In the genomic region with DNA sequence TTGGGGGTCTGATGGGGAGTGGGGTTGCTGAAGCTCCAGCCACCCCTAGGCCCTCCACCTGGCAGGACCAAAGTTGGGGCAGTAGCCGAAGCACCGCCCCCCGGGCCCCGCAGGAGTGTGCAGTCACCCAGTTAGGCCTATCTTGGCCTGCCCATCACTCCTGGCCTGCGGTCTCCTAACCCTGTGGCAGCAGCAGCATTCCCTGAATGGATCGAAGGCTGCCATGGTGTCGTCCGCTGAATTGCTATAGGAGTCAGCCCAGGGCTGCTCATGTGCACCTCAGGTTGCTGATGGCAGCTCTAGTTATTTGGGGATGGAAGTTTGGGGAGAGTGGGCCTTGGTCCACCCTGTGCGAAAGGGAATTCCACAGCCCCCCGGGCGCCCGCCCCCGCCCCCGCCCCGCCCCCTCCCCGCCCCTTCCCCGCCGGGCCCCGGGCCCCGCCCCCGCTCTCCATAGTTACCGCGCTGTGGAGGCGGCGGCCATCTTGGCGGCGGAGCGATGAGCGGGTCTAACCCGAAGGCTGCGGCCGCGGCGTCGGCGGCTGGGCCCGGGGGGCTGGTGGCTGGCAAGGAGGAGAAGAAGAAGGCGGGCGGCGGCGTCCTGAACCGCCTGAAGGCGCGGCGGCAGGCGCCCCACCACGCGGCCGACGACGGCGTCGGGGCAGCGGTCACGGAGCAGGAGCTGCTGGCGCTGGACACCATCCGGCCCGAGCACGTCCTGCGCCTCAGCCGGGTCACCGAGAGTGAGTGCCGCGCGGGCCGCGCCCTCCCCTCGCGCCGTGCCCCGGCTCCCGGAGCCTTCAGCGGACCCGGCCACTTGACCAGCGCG, we compare ENCODE assay signal across 8 cellular contexts. TPM values are rescaled to one million over a fixed set of nuclear protein-coding genes. Genes with fewer than 3 reads are reported as not detected.
DNase-seq lines count a peak whose midpoint lies in the region; ATAC-seq and TF ChIP-seq lines count a peak whose summit lies in the region.

Gene UNC119B, plus strand, starts transcription at position 483 of the 829 bp plus-strand sequence. Its CDS starts 17 bp downstream, at position 500.

- peaks cover 41% of the 10 kb centered on the region for H3K4me1 Mint-ChIP-seq in neural crest cell

- DNase-seq in BE2C (peak; percentile 86), foreskin keratinocyte (peak in 1 of 2 donors; percentile 25), neural crest cell (ENCODE audit: low read depth, low spot score) (peak; percentile 65)
- peak; percentile 93 for DNase-seq in activated effector memory CD4-positive, alpha-beta T cell treated with anti-CD3 and anti-CD28 coated beads, Interleukin-2, amount 50 U/mL, for 16 hours

- H3K4me3 ChIP-seq in BE2C (ENCODE audit: low read depth, low read length) (peak within 1 kb of the TSS; percentile 91), stomach smooth muscle (ENCODE audit: low read length in 2 of 2) (peak within 1 kb of the TSS; percentile 59 to 81)

- no peaks in the 10 kb centered on the region for H3K27me3 ChIP-seq in BE2C
- H3K27me3 ChIP-seq in foreskin keratinocyte, result no peaks in the 10 kb centered on the region
- no peaks in the 10 kb centered on the region for H3K27me3 ChIP-seq in stomach smooth muscle (ENCODE audit: control insufficient read depth in 1 of 2, insufficient read depth in 2 of 2, low read length in 2 of 2)

- peak within 1 kb of the TSS; percentile 89 for H3K27ac Mint-ChIP-seq in neural crest cell (ENCODE audit: unreplicated experiment)

- H3K4me1 ChIP-seq in BE2C (peaks cover 23% of the 10 kb centered on the region), foreskin keratinocyte (peaks cover 5% of the 10 kb centered on the region), stomach smooth muscle (ENCODE audit: control insufficient read depth, insufficient read depth, low read length) (peaks cover 19% of the 10 kb centered on the region)

- peak; percentile 61 for TF ChIP-seq POLR2A in Raji (IDR thresholded peaks at IDR 0.05; ENCODE audit: insufficient read depth, low read depth, low read length)

- ATAC-seq in GM19324 (IDR thresholded peaks at IDR 0.05; ENCODE audit: low FRiP score, unreplicated experiment) (peak; percentile 70), HG03571 (IDR thresholded peaks at IDR 0.05; ENCODE audit: unreplicated experiment) (peak; percentile 60), foreskin keratinocyte (peak; percentile 78)

- no peaks in the 10 kb centered on the region for H3K9me3 Mint-ChIP-seq in neural crest cell

- peaks cover 6% of the 10 kb centered on the region for H3K36me3 Mint-ChIP-seq in neural crest cell (ENCODE audit: low read depth)

- H3K4me3 Mint-ChIP-seq in neural crest cell, result peak within 1 kb of the TSS; percentile 87

- peak within 1 kb of the TSS; percentile 82 for H3K27ac ChIP-seq in foreskin keratinocyte
- H3K27ac ChIP-seq in stomach smooth muscle (ENCODE audit: low read length), result peak within 1 kb of the TSS; percentile 66

- no peaks in the 10 kb centered on the region for H3K9me3 ChIP-seq in BE2C
- H3K9me3 ChIP-seq in stomach smooth muscle (ENCODE audit: control insufficient read depth in 2 of 2, low read length in 2 of 2), result no peaks in the 10 kb centered on the region

- peaks cover 24% of the 10 kb centered on the region for H3K36me3 ChIP-seq in BE2C
- H3K36me3 ChIP-seq in stomach smooth muscle (ENCODE audit: control insufficient read depth in 2 of 2, insufficient read depth in 2 of 2, low read length in 2 of 2), result peaks cover 0 to 11% of the 10 kb centered on the region in 2 donors

- H3K9ac ChIP-seq in stomach smooth muscle (ENCODE audit: low read length in 2 of 2), result peak within 1 kb of the TSS; percentile 55 to 70

- H3K27me3 Mint-ChIP-seq in neural crest cell (ENCODE audit: low read depth), result no peaks in the 10 kb centered on the region

- TF ChIP-seq CTCF in BE2C (IDR thresholded peaks at IDR 0.05; ENCODE audit: low read depth, low read length) (no peak), foreskin keratinocyte (conservative IDR thresholded peaks at IDR 0.05) (no peak), neural crest cell (conservative IDR thresholded peaks at IDR 0.05) (peak; percentile 15)

RNA-seq across cellular contexts. Expression of gene UNC119B, which starts in this region (rescaled TPM):
- polyA plus RNA-seq in BE2C (2012; ENCODE audit: insufficient read depth, insufficient read length, low read depth), result 42.3 TPM
- total RNA-seq in foreskin keratinocyte (18.0 and 18.1 TPM in 2 replicates), neural crest cell (79.7 and 80.0 TPM in 2 replicates)
- polyA plus RNA-seq in foreskin keratinocyte, result 10.0 and 10.6 TPM in 2 replicates
